9 cellular contexts compared by ENCODE assay signal in the genomic region with DNA sequence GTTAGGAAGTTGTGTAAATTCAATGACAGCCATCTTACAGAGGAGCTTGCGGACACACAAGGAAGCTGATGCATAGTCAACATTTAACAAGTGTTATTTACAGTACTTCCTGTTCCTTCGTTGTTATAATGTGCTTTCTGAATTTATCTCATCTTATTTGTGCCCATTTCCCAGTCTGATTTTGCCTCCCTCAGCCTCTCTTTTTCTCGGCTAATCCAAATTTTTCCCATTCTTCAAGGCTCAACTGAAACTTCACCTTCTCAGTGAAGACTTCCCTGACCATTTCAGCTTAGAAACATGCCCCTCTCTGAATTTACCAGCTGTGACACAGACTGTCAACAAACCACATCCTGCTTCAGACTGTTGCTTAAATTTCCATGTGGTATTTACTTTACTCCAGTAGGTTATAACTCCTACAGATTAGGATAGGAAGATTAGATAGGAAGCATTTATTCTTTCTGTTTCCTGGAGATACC. TPM values are rescaled to one million over a fixed set of nuclear protein-coding genes. Genes with fewer than 3 reads are reported as not detected.
A peak's percentile ranks its signal among the peaks of the same experiment; 100 is the strongest.
DNase-seq lines count a peak whose midpoint lies in the region; ATAC-seq and TF ChIP-seq lines count a peak whose summit lies in the region.
"Had no signal": no experiment of that assay in that cellular context is flagged by ENCODE, and none has a peak within 500 bp of the region (broad histone marks: within the 10 kb centered on the region; RNA-seq: fewer than 3 reads in every experiment).

No MANE protein-coding gene starts in this region.

- ATAC-seq in activated T-cell treated with anti-CD3 and anti-CD28 coated beads, Interleukin-2, amount 50 U/mL, for 4 hours: peak; percentile 38 to 43
- ATAC-seq in HG03097 (IDR thresholded peaks at IDR 0.05; ENCODE audit: low FRiP score, unreplicated experiment) (peak; percentile 53), left ventricle myocardium superior (no peak)

- H2AFZ ChIP-seq in osteoblast (ENCODE audit: low read length): no peak overlapping the region

- H3K4me3 Mint-ChIP-seq in activated T-cell treated with anti-CD3 and anti-CD28 coated beads, Interleukin-2, amount 50 U/mL, for 4 hours: peak overlapping the region; percentile 73

- H3K27ac ChIP-seq in osteoblast (ENCODE audit: low read depth, low read length) (peak overlapping the region; percentile 28), substantia nigra (ENCODE audit: low read depth, low read length, poor library complexity, severe bottlenecking) (no peak overlapping the region)
- H3K27ac ChIP-seq: cardiac muscle cell had no signal

- no peaks in the 10 kb centered on the region for H4K20me1 ChIP-seq in osteoblast (ENCODE audit: insufficient read depth, low read length)

- no peak overlapping the region for H3K4me3 ChIP-seq in osteoblast (ENCODE audit: insufficient read depth, low read length)
- H3K4me3 ChIP-seq: cardiac muscle cell had no signal

- H3K4me2 ChIP-seq in osteoblast (ENCODE audit: insufficient read depth, low read length): peak overlapping the region; percentile 15

- H3K9me3 Mint-ChIP-seq in activated T-cell treated with anti-CD3 and anti-CD28 coated beads, Interleukin-2, amount 50 U/mL, for 4 hours: no peaks in the 10 kb centered on the region

- peaks cover 16% of the 10 kb centered on the region for H3K4me1 ChIP-seq in osteoblast (ENCODE audit: insufficient read depth, low read length)

- H3K27me3 Mint-ChIP-seq in activated T-cell treated with anti-CD3 and anti-CD28 coated beads, Interleukin-2, amount 50 U/mL, for 4 hours (ENCODE audit: low read depth): no peaks in the 10 kb centered on the region

- intact Hi-C loops in left ventricle myocardium superior (cut with micrococcal nuclease): no loop called here

- H3K79me2 ChIP-seq in osteoblast (ENCODE audit: insufficient read depth, low read length): no peaks in the 10 kb centered on the region

- no peaks in the 10 kb centered on the region for H3K27me3 ChIP-seq in osteoblast (ENCODE audit: insufficient read depth, low read length)
- H3K27me3 ChIP-seq: cardiac muscle cell had no signal

- TF ChIP-seq CTCF in osteoblast (IDR thresholded peaks at IDR 0.05; ENCODE audit: extremely low read depth, low read depth, low read length): no peak

- no peaks in the 10 kb centered on the region for H3K36me3 Mint-ChIP-seq in activated T-cell treated with anti-CD3 and anti-CD28 coated beads, Interleukin-2, amount 50 U/mL, for 4 hours (ENCODE audit: insufficient read depth)

- H3K9me3 ChIP-seq in osteoblast (ENCODE audit: low read depth, low read length): no peaks in the 10 kb centered on the region

- peaks cover 16% of the 10 kb centered on the region for H3K4me1 Mint-ChIP-seq in activated T-cell treated with anti-CD3 and anti-CD28 coated beads, Interleukin-2, amount 50 U/mL, for 4 hours (ENCODE audit: low read depth)

- H3K36me3 ChIP-seq in osteoblast (ENCODE audit: insufficient read depth, low read length): no peaks in the 10 kb centered on the region
- H3K36me3 ChIP-seq: cardiac muscle cell had no signal

- no peak for DNase-seq in activated T-cell treated with anti-CD3 and anti-CD28 coated beads, Interleukin-2, amount 50 U/mL, for 4 hours
- no peak for DNase-seq in activated T-cell treated with anti-CD3 and anti-CD28 coated beads, Interleukin-2, amount 50 U/mL, for 48 hours
- DNase-seq in NOMO-1 treated with DMSO at 0.1 percent for 48 hours (lab: John Stamatoyannopoulos, UW; ENCODE audit: unreplicated experiment) (peak; percentile 90), osteoblast (ENCODE audit: insufficient read length, low spot score, missing footprints) (peak; percentile 92), substantia nigra (lab: John Stamatoyannopoulos, UW) (no peak), left ventricle myocardium superior (no peak)
- peak; percentile 21 for DNase-seq in central memory CD4-positive, alpha-beta T cell

RNA-seq across cellular contexts. Expression of gene CP, which starts 55.7 kb away (rescaled TPM):
- under 1 TPM; 0.37 to 0.91 (median 0.43) TPM for total RNA-seq in activated T-cell treated with anti-CD3 and anti-CD28 coated beads, Interleukin-2, amount 50 U/mL, for 4 hours
- 0.88 and 1.4 TPM in 2 replicates for total RNA-seq in osteoblast
- 2.2 TPM for total RNA-seq in left ventricle myocardium superior

RNA-seq across cellular contexts. Expression of gene TM4SF18, which starts 56.1 kb away (rescaled TPM):
- total RNA-seq in activated T-cell treated with anti-CD3 and anti-CD28 coated beads, Interleukin-2, amount 50 U/mL, for 4 hours: not detected
- total RNA-seq in osteoblast (0.29 TPM in 1 of 2 replicates, not detected in the other), left ventricle myocardium superior (11.6 TPM)

Comparison
In these comparisons a context has a peak if more than half of its experiments do, and no peak if none do; other contexts are left out.
1. DNase-seq: peak in NOMO-1 treated with DMSO at 0.1 percent for 48 hours (single experiment), central memory CD4-positive, alpha-beta T cell (single experiment) and osteoblast (single experiment); none in activated T-cell treated with anti-CD3 and anti-CD28 coated beads, Interleukin-2, amount 50 U/mL, for 4 hours (single experiment), activated T-cell treated with anti-CD3 and anti-CD28 coated beads, Interleukin-2, amount 50 U/mL, for 48 hours (0 of 2), substantia nigra (0 of 49) and left ventricle myocardium superior (single experiment).